Comparison of ENCODE assay signal across 13 cellular contexts in the genomic region with DNA sequence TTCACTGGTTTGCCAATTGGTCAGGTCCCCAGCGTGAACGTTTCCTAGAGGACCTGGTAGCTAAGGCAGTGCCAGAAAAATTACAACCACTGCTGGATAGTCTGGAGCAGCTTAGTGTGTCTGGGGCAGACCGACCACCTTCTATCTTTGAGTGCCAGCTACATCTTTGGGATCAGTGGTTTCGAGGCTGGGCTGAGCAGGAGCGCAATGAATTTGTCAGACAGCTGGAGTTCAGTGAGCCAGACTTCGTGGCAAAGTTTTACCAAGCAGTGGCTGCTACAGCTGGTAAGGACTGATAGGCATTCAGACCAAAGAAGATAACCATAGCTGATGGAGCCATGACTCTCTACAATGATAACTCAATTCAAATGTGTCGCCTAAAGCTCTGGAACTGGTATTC. TPM values are rescaled to one million over a fixed set of nuclear protein-coding genes. Genes with fewer than 3 reads are reported as not detected.
A peak's percentile ranks its signal among the peaks of the same experiment; 100 is the strongest.
DNase-seq lines count a peak whose midpoint lies in the region; TF ChIP-seq lines count a peak whose summit lies in the region.
"Had no signal": no experiment of that assay in that cellular context is flagged by ENCODE, and none has a peak within 500 bp of the region (broad histone marks: within the 10 kb centered on the region; RNA-seq: fewer than 3 reads in every experiment).

No MANE protein-coding gene starts in this region.

- H3K27me3 ChIP-seq in adipocyte (replicated peaks; ENCODE audit: control insufficient read depth, insufficient read depth, low read length) (no peaks in the 10 kb centered on the region), skeletal muscle satellite cell (ENCODE audit: control insufficient read depth, insufficient read depth, low read length) (no peaks in the 10 kb centered on the region), testis (no peaks in the 10 kb centered on the region)

- TF ChIP-seq CTCF in testis (IDR thresholded peaks at IDR 0.05): no peak

- H3K9ac ChIP-seq in adipocyte (ENCODE audit: low read length): no peak overlapping the region
- H3K9ac ChIP-seq in skeletal muscle satellite cell (ENCODE audit: low read depth, low read length): no peak overlapping the region

- WGBS in testis, 2 donors: 79 to 93% methylated on average over 7 of the region's 7 CpGs

- peak; percentile 30 for DNase-seq in activated effector memory CD4-positive, alpha-beta T cell treated with anti-CD3 and anti-CD28 coated beads, Interleukin-2, amount 50 U/mL, for 16 hours
- no peak for DNase-seq in activated effector memory CD4-positive, alpha-beta T cell treated with Interleukin-2 at 50 U/mL for 16 hours
- no peak for DNase-seq in adipocyte (ENCODE audit: low read depth)
- no peak for DNase-seq in HEK293T (ENCODE audit: extremely low spot score)
- DNase-seq in testis: no peak
- DNase-seq: DMS 273 treated with DMSO at 0.1 percent for 48 hours; Karpas-422; NCI-H1436 treated with DMSO at 0.1 percent for 48 hours; NCI-H510A treated with DMSO at 0.1 percent for 48 hours; stimulated activated naive B cell treated with anti-CD40 and anti-IgM and Interleukin-4, amounts not matched to agents 10 μg/mL and 1 μg/mL and 100 μg/mL, for 72 hours had no signal

- TF ChIP-seq POLR2A in testis (IDR thresholded peaks at IDR 0.05): no peak

- peaks cover 40% of the 10 kb centered on the region for H3K4me1 ChIP-seq in adipocyte (ENCODE audit: control insufficient read depth, insufficient read depth, low read length)
- peaks cover 27% of the 10 kb centered on the region for H3K4me1 ChIP-seq in skeletal muscle satellite cell (ENCODE audit: control insufficient read depth, insufficient read depth, low read length)
- peaks cover 8% of the 10 kb centered on the region for H3K4me1 ChIP-seq in testis

- POLR2A ChIA-PET in HEK293T (lab: Yijun Ruan, JAX): interaction anchor here (0.6 to 1.7 kb wide), 3 partner anchors 12 to 141 kb away, joined by 3 to 6 read pairs (median 3); a partner anchor contains a TSS

- CTCF ChIA-PET in HEK293T (lab: Yijun Ruan, JAX): interaction anchor here (0.6 kb wide), 1 partner anchor 25 kb away, joined by 3 read pairs; no protein-coding TSS in a partner anchor

- peak overlapping the region; percentile 84 for H3K4me2 ChIP-seq in skeletal muscle satellite cell (ENCODE audit: low read length)

- peak overlapping the region; percentile 86 for H3K4me3 ChIP-seq in adipocyte (ENCODE audit: low read length)
- no peak overlapping the region for H3K4me3 ChIP-seq in skeletal muscle satellite cell (ENCODE audit: low read length)
- H3K4me3 ChIP-seq in testis: no peak overlapping the region
- H3K4me3 ChIP-seq: SK-N-MC had no signal

- H3K36me3 ChIP-seq in adipocyte (ENCODE audit: control insufficient read depth, insufficient read depth, low read length, severe bottlenecking): peaks cover 24% of the 10 kb centered on the region
- peaks cover 32% of the 10 kb centered on the region for H3K36me3 ChIP-seq in skeletal muscle satellite cell (ENCODE audit: insufficient read depth, low read length)
- no peaks in the 10 kb centered on the region for H3K36me3 ChIP-seq in testis (ENCODE audit: low read depth, missing control alignments)

- no peak overlapping the region for H3K27ac ChIP-seq in testis
- H3K27ac ChIP-seq: SK-N-MC had no signal

- intact Hi-C loops in testis (cut with DNase I; ENCODE audit: low total_unique reads): no loop called here

- H3K9me3 ChIP-seq in adipocyte (ENCODE audit: control insufficient read depth, low read length): no peaks in the 10 kb centered on the region
- no peaks in the 10 kb centered on the region for H3K9me3 ChIP-seq in skeletal muscle satellite cell (replicated peaks; ENCODE audit: low read length)
- H3K9me3 ChIP-seq in testis: no peaks in the 10 kb centered on the region

TF ChIP-seq in HEK293T, 16 proteins besides CTCF, POLR2A, EP300 and RAD21:
- TF ChIP-seq SUZ12 (IDR thresholded peaks at IDR 0.05) (no peak), FOXA1 (IDR thresholded peaks at IDR 0.05) (no peak), ARNT (IDR thresholded peaks at IDR 0.05) (no peak), LEF1 (IDR thresholded peaks at IDR 0.05; ENCODE audit: borderline replicate concordance) (no peak), ELF4 (IDR thresholded peaks at IDR 0.05) (no peak), ZNF384 (IDR thresholded peaks at IDR 0.05) (no peak), L3MBTL2 (conservative IDR thresholded peaks at IDR 0.05) (no peak), NFRKB (IDR thresholded peaks at IDR 0.05) (no peak), TARDBP (IDR thresholded peaks at IDR 0.05) (no peak), HDGF (IDR thresholded peaks at IDR 0.05; ENCODE audit: borderline replicate concordance) (no peak), CTBP1 (IDR thresholded peaks at IDR 0.05; ENCODE audit: borderline replicate concordance) (no peak), SP1 (IDR thresholded peaks at IDR 0.05) (no peak), FOXM1 (IDR thresholded peaks at IDR 0.05; ENCODE audit: borderline replicate concordance) (no peak), FOXK2 (IDR thresholded peaks at IDR 0.05) (no peak), BHLHE40 (IDR thresholded peaks at IDR 0.05; ENCODE audit: borderline replicate concordance) (no peak)
- TF ChIP-seq, protein P1, sequence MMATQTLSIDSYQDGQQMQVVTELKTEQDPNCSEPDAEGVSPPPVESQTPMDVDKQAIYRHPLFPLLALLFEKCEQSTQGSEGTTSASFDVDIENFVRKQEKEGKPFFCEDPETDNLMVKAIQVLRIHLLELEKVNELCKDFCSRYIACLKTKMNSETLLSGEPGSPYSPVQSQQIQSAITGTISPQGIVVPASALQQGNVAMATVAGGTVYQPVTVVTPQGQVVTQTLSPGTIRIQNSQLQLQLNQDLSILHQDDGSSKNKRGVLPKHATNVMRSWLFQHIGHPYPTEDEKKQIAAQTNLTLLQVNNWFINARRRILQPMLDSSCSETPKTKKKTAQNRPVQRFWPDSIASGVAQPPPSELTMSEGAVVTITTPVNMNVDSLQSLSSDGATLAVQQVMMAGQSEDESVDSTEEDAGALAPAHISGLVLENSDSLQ (IDR thresholded peaks at IDR 0.05): no peak

RNA-seq across cellular contexts. Expression of a gene that starts 2.5 kb away (rescaled TPM):
- 33.5 and 45.9 TPM in 2 replicates for total RNA-seq in skeletal muscle satellite cell (2012; rRNA removed)
- 10 to 100 TPM; 17.7 to 26.9 TPM for total RNA-seq in testis
- 60.8 TPM for polyA plus RNA-seq in testis (ENCODE audit: insufficient read depth, low read depth, low replicate concordance)

RNA-seq across cellular contexts. Expression of a gene that starts 2.9 kb away (rescaled TPM):
- total RNA-seq in skeletal muscle satellite cell (2012; rRNA removed): 64.4 and 77.3 TPM in 2 replicates
- total RNA-seq in testis: 100 to 1,000 TPM; 209 to 216 TPM
- 151 TPM for polyA plus RNA-seq in testis (ENCODE audit: insufficient read depth, low read depth, low replicate concordance)

RNA-seq across cellular contexts. Expression of a gene that starts 7.0 kb away (rescaled TPM):
- total RNA-seq in skeletal muscle satellite cell (2012; rRNA removed): not detected in 2 replicates
- not detected for total RNA-seq in testis
- not detected for polyA plus RNA-seq in testis (ENCODE audit: insufficient read depth, low read depth, low replicate concordance)
- total RNA-seq: cerebellum had no signal

RNA-seq across cellular contexts. Expression of a gene that starts 21.3 kb away (rescaled TPM):
- total RNA-seq in skeletal muscle satellite cell (2012; rRNA removed): not detected in 2 replicates
- total RNA-seq in testis: under 1 TPM; 0.19 to 0.24 TPM
- polyA plus RNA-seq in testis (ENCODE audit: insufficient read depth, low read depth, low replicate concordance): not detected
- total RNA-seq: cerebellum had no signal

RNA-seq across cellular contexts. Expression of a gene that starts 40.5 kb away (rescaled TPM):
- 3.5 and 4.1 TPM in 2 replicates for total RNA-seq in skeletal muscle satellite cell (2012; rRNA removed)
- total RNA-seq in testis: 10 to 100 TPM; 10.2 TPM
- 3.9 TPM for polyA plus RNA-seq in testis (ENCODE audit: insufficient read depth, low read depth, low replicate concordance)
